Comparison of ENCODE assay signal across 12 cellular contexts in the genomic region with DNA sequence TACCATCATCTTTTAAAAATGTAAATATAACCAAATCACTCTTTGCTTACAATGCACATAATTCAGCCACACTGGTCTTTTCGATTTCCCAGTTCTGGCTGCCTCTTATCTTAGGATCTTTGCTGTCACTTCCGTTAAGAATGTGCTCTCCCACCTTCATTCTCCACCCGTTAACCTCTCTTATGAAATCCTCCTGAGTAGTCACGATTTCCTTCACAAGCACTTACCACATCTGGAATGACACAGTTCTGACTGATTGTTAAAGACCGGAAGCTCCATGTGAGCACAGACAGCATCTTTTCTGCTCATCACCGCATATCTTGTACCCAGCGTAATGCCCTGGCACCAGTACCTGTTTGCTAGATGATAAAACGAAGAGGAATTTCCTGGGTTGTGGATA.
A peak's percentile ranks its signal among the peaks of the same experiment; 100 is the strongest.
DNase-seq lines count a peak whose midpoint lies in the region; ATAC-seq, FAIRE-seq and TF ChIP-seq lines count a peak whose summit lies in the region.
"Had no signal": no experiment of that assay in that cellular context is flagged by ENCODE, and none has a peak within 500 bp of the region (broad histone marks: within the 10 kb centered on the region; RNA-seq: fewer than 3 reads in every experiment).

No MANE protein-coding gene starts in this region.

- no peak for FAIRE-seq in endothelial cell of umbilical vein (lab: Jason Lieb, UNC)

- POLR2A ChIA-PET in PC-9 (lab: Charles Lee; ENCODE audit: unreplicated experiment) (interaction anchor here (0.5 kb wide), 1 partner anchor 370 kb away, joined by 3 read pairs; no protein-coding TSS in a partner anchor), endothelial cell of umbilical vein (lab: Charles Lee) (no interaction called here)

- no peak for TF ChIP-seq CTCF in PC-9 (conservative IDR thresholded peaks at IDR 0.05)
- TF ChIP-seq CTCF in endothelial cell of umbilical vein (IDR thresholded peaks at IDR 0.05; ENCODE audit: extremely low read depth in 1 of 2, insufficient read depth in 1 of 2, low read depth in 1 of 2, low read length in 2 of 2) = no peak

- BruUV-seq in PC-9 (replicated peaks; lab: Mats Ljungman, UMichigan) (no TSS peak), endothelial cell of umbilical vein (replicated peaks; lab: Mats Ljungman, UMichigan) (no TSS peak)

- CTCF ChIA-PET in PC-9 (lab: Charles Lee) (no interaction called here), endothelial cell of umbilical vein (lab: Charles Lee) (interaction anchor here (1.8 to 3.8 kb wide), 2 partner anchors 10 to 12 kb away, joined by 4 to 15 read pairs; no protein-coding TSS in a partner anchor)

- peaks cover 28% of the 10 kb centered on the region for H3F3A ChIP-seq in GM23248 (ENCODE audit: insufficient read depth)
- H3F3A ChIP-seq in PC-9 (ENCODE audit: insufficient read depth, low read depth) = peaks cover 19% of the 10 kb centered on the region; the same call in 1 of the 2 replicates

- H3K9ac ChIP-seq in GM23248 (no peak overlapping the region), endothelial cell of umbilical vein (replicated peaks; ENCODE audit: extremely low read depth, insufficient read depth, low read length) (no peak overlapping the region)

- H3K9me3 ChIP-seq in GM23248 (ENCODE audit: low read depth) = no peaks in the 10 kb centered on the region
- H3K9me3 ChIP-seq in PC-9 (ENCODE audit: insufficient read depth, low read depth) = no peaks in the 10 kb centered on the region; the same call in 1 of the 2 replicates
- no peaks in the 10 kb centered on the region for H3K9me3 ChIP-seq in endothelial cell of umbilical vein (replicated peaks; ENCODE audit: control insufficient read depth, insufficient read depth, low read length)

- no peaks in the 10 kb centered on the region for H3K79me2 ChIP-seq in GM23248 (ENCODE audit: insufficient read depth)
- H3K79me2 ChIP-seq in PC-9 (ENCODE audit: low read depth) = no peaks in the 10 kb centered on the region
- H3K79me2 ChIP-seq in endothelial cell of umbilical vein (ENCODE audit: control insufficient read depth, insufficient read depth, low read length) = no peaks in the 10 kb centered on the region

- intact Hi-C loops in PC-9 (cut with micrococcal nuclease; ENCODE audit: unreplicated experiment) = no loop called here
- intact Hi-C loops in endothelial cell of umbilical vein (cut with micrococcal nuclease) = no loop called here

- H3K4me2 ChIP-seq in GM23248 (ENCODE audit: unreplicated experiment) (no peak overlapping the region), PC-9 (peak overlapping the region; percentile 41), endothelial cell of umbilical vein (ENCODE audit: insufficient read depth, low read length) (peak overlapping the region; percentile 43)

- no peaks in the 10 kb centered on the region for H3K9me2 ChIP-seq in GM23248 (ENCODE audit: insufficient read depth)
- H3K9me2 ChIP-seq in PC-9 (ENCODE audit: insufficient read depth) = no peaks in the 10 kb centered on the region

- H3K36me3 ChIP-seq in GM23248 (ENCODE audit: low read depth) (peaks cover 9% of the 10 kb centered on the region; the same call in 1 of the 2 replicates), PC-9 (ENCODE audit: low read depth) (no peaks in the 10 kb centered on the region), endothelial cell of umbilical vein (ENCODE audit: control insufficient read depth in 2 of 2, extremely low read depth in 1 of 2, insufficient read depth in 2 of 2, low read length in 2 of 2) (peaks cover 5% of the 10 kb centered on the region in 2 experiments)

- H3K27me3 ChIP-seq in GM23248 (replicated peaks; ENCODE audit: insufficient read depth) (no peaks in the 10 kb centered on the region), PC-9 (ENCODE audit: insufficient read depth, low read depth) (no peaks in the 10 kb centered on the region), endothelial cell of umbilical vein (ENCODE audit: control insufficient read depth in 2 of 2, insufficient read depth in 2 of 2, low read length in 2 of 2) (no peaks in the 10 kb centered on the region)

- DNase-seq in GM23248 = peak; percentile 99
- DNase-seq in PC-9 = peak; percentile 66 to 92
- DNase-seq in endothelial cell of umbilical vein (ENCODE audit: low read depth, low spot score) = peak; percentile 16
- peak; percentile 77 for DNase-seq in renal cortical epithelial cell (ENCODE audit: low read depth)
- no peak for DNase-seq in stimulated activated CD8-positive, alpha-beta memory T cell treated with anti-CD3 and anti-CD28 coated beads, Interleukin-4, amount 100 ng/mL, for 48 hours
- DNase-seq: DMS79 treated with DMSO at 0.1 percent for 48 hours; NCI-H345; stimulated activated CD4-positive, alpha-beta T cell treated with anti-CD3 and anti-CD28 coated beads, Interleukin-12 subunit alpha, Interleukin-12 subunit beta, amount 100 ng/mL, for 4 hours; stimulated activated naive CD8-positive, alpha-beta T cell treated with anti-CD3 and anti-CD28 coated beads, Interleukin-15, Interleukin-2, amounts not matched to agents 100 U/mL and 50 U/mL, for 24 hours; T-helper 2 cell had no signal

- in situ Hi-C loops in GM23248 (cut with MboI) = no loop called here

- H3K27ac ChIP-seq in GM23248 = peak overlapping the region; percentile 70
- peak overlapping the region; percentile 52; the same call in 1 of the 2 replicates for H3K27ac ChIP-seq in PC-9
- peak overlapping the region; percentile 49 for H3K27ac ChIP-seq in endothelial cell of umbilical vein (ENCODE audit: insufficient read depth, low read depth, low read length)

- H3K4me3 ChIP-seq in GM23248 (no peak overlapping the region), PC-9 (no peak overlapping the region), endothelial cell of umbilical vein (replicated peaks in 1 of 3; ENCODE audit: insufficient read depth in 1 of 3, low read depth in 1 of 3, low read length in 3 of 3) (no peak overlapping the region)

- dilution Hi-C loops in endothelial cell of umbilical vein (cut with MboI; ENCODE audit: extremely low pct_ligation_motif_present, low sequenced_read_pairs) = no loop called here

- H2AFZ ChIP-seq in GM23248 (no peak overlapping the region), PC-9 (no peak overlapping the region), endothelial cell of umbilical vein (ENCODE audit: low read depth, low read length) (no peak overlapping the region)

- 0 to 2% methylated on average over 8 of the region's 8 CpGs for WGBS in GM23248 (ENCODE audit: low coverage in 1 of 2, low lambda C conversion rate in 2 of 2, missing lambda C conversion rate in 2 of 2), 2 experiments

- no peaks in the 10 kb centered on the region for H3K9me1 ChIP-seq in endothelial cell of umbilical vein (replicated peaks; ENCODE audit: control insufficient read depth, extremely low read depth, insufficient read depth, low read length)

- no peak for TF ChIP-seq POLR2A in endothelial cell of umbilical vein (IDR thresholded peaks at IDR 0.05; ENCODE audit: low read depth, low read length)

- H4K20me1 ChIP-seq in GM23248 (ENCODE audit: insufficient read depth) = no peaks in the 10 kb centered on the region
- no peaks in the 10 kb centered on the region for H4K20me1 ChIP-seq in PC-9 (ENCODE audit: insufficient read depth)
- H4K20me1 ChIP-seq in endothelial cell of umbilical vein (replicated peaks; ENCODE audit: control insufficient read depth, extremely low read depth, insufficient read depth, low read length) = no peaks in the 10 kb centered on the region

- H3K4me1 ChIP-seq in GM23248 (ENCODE audit: insufficient read depth) (peaks cover 30% of the 10 kb centered on the region), PC-9 (replicated peaks; ENCODE audit: insufficient read depth) (peaks cover 19% of the 10 kb centered on the region), endothelial cell of umbilical vein (ENCODE audit: control insufficient read depth, extremely low read depth, insufficient read depth, low read length) (peaks cover 3% of the 10 kb centered on the region)

- ATAC-seq in HG03565 (IDR thresholded peaks at IDR 0.05; ENCODE audit: unreplicated experiment) (no peak), HG03097 (IDR thresholded peaks at IDR 0.05; ENCODE audit: low FRiP score, unreplicated experiment) (no peak)
- ATAC-seq: stimulated activated naive CD8-positive, alpha-beta T cell treated with anti-CD3 and anti-CD28 coated beads, Interleukin-15, Interleukin-2, amounts not matched to agents 100 U/mL and 50 U/mL, for 24 hours had no signal

TF ChIP-seq in endothelial cell of umbilical vein, 7 proteins besides CTCF, POLR2A, EP300 and RAD21:
- TF ChIP-seq GATA2 (IDR thresholded peaks at IDR 0.05; ENCODE audit: insufficient read depth, insufficient read length, low read depth, low read length) (peak; percentile 79), POLR2AphosphoS5 (IDR thresholded peaks at IDR 0.05; ENCODE audit: insufficient read depth, low read depth, low read length) (peak; percentile 35), MYC (IDR thresholded peaks at IDR 0.05; ENCODE audit: low read depth, low read length) (no peak), JUN (IDR thresholded peaks at IDR 0.05; ENCODE audit: borderline replicate concordance, insufficient read depth, insufficient read length, low read depth) (peak; percentile 23), EZH2 (IDR thresholded peaks at IDR 0.05; ENCODE audit: borderline replicate concordance, low read depth, low read length, severe bottlenecking) (no peak)
- TF ChIP-seq, protein P1, sequence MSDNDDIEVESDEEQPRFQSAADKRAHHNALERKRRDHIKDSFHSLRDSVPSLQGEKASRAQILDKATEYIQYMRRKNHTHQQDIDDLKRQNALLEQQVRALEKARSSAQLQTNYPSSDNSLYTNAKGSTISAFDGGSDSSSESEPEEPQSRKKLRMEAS (IDR thresholded peaks at IDR 0.05; ENCODE audit: insufficient read depth, insufficient read length) = no peak
